Comparison of ENCODE assay signal across 9 cellular contexts in the genomic region with DNA sequence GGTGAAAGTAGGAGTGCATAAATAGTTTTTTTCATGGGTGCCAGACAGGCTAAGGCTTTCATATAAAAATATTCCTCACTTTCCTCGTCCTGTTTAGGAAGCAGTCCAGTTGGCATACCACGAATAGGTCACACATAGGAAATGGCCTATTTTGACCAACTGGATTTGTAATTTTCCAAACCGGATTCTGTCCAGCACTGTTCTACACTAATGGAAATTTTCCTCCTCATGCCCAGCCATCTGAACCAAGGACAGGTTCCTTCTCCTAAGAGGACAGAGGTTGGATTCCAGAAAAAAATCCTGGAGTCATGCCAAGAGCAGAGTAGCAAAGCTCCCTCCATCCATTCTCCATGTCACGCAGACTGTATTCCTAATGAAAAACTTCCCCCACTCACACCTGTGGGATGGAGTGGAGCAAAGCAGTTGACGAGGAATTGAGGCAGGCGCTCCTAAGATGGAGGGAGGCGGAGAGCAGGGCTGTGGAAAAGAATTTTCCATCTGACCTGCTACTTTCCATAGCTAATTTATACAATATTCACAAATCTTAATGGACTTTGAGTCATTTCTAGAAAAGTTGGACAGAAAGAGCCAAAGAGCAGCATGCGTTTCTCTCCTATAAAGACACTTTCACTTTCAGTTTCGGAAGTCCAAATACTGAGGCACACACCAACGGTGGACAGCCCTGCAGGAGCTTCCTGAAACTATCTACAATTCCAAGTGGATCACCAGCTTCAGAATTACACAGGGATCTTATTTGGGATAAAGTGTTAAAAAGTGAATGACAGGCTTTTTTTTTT. TPM values are rescaled to one million over a fixed set of nuclear protein-coding genes. Genes with fewer than 3 reads are reported as not detected.
DNase-seq lines count a peak whose midpoint lies in the region; ATAC-seq, FAIRE-seq and TF ChIP-seq lines count a peak whose summit lies in the region.
"Had no signal": no experiment of that assay in that cellular context is flagged by ENCODE, and none has a peak within 500 bp of the region (broad histone marks: within the 10 kb centered on the region; RNA-seq: fewer than 3 reads in every experiment).

No MANE protein-coding gene starts in this region.

- no TSS peak for BruUV-seq in PC-3 (replicated peaks; lab: Mats Ljungman, UMichigan)
- no TSS peak for BruUV-seq in endothelial cell of umbilical vein (replicated peaks; lab: Mats Ljungman, UMichigan)

- H3K27me3 ChIP-seq in PC-3 (ENCODE audit: low read length) (no peaks in the 10 kb centered on the region), endothelial cell of umbilical vein (ENCODE audit: control insufficient read depth in 2 of 2, insufficient read depth in 2 of 2, low read length in 2 of 2) (no peaks in the 10 kb centered on the region)

- H3K9ac ChIP-seq in PC-3 (ENCODE audit: low read length) (no peak overlapping the region), endothelial cell of umbilical vein (replicated peaks; ENCODE audit: extremely low read depth, insufficient read depth, low read length) (peak overlapping the region; percentile 36)

- H3K36me3 Mint-ChIP-seq in progenitor cell of endocrine pancreas (ENCODE audit: insufficient read depth) = peaks cover 6% of the 10 kb centered on the region

- POLR2A ChIA-PET in PC-3 (lab: Charles Lee; ENCODE audit: unreplicated experiment) (no interaction called here), endothelial cell of umbilical vein (lab: Charles Lee) (no interaction called here)

- no peaks in the 10 kb centered on the region for H3K9me1 ChIP-seq in endothelial cell of umbilical vein (replicated peaks; ENCODE audit: control insufficient read depth, extremely low read depth, insufficient read depth, low read length)

- no peaks in the 10 kb centered on the region for H4K20me1 ChIP-seq in PC-3 (ENCODE audit: low read length)
- H4K20me1 ChIP-seq in endothelial cell of umbilical vein (replicated peaks; ENCODE audit: control insufficient read depth, extremely low read depth, insufficient read depth, low read length) = no peaks in the 10 kb centered on the region

- TF ChIP-seq CTCF in PC-3 (conservative IDR thresholded peaks at IDR 0.05; ENCODE audit: low read depth, low read length) (no peak), endothelial cell of umbilical vein (IDR thresholded peaks at IDR 0.05; ENCODE audit: extremely low read depth in 1 of 2, insufficient read depth in 1 of 2, low read depth in 1 of 2, low read length in 2 of 2) (no peak), progenitor cell of endocrine pancreas (IDR thresholded peaks at IDR 0.05; ENCODE audit: unreplicated experiment) (no peak)

- no peaks in the 10 kb centered on the region for H3F3A ChIP-seq in PC-3 (ENCODE audit: low read length, unreplicated experiment)

- H3K4me1 ChIP-seq in PC-3 (ENCODE audit: insufficient read depth, low read length) (peaks cover 8% of the 10 kb centered on the region; the same call in 1 of the 2 replicates), endothelial cell of umbilical vein (ENCODE audit: control insufficient read depth, extremely low read depth, insufficient read depth, low read length) (peaks cover 12% of the 10 kb centered on the region)

- intact Hi-C loops in PC-3 (cut with micrococcal nuclease) = no loop called here
- intact Hi-C loops in endothelial cell of umbilical vein (cut with micrococcal nuclease) = loop anchor here (1.0 to 2.0 kb wide), 3 partner anchors 82 to 153 kb away; a partner anchor contains a TSS

- H3K9me3 Mint-ChIP-seq in progenitor cell of endocrine pancreas (ENCODE audit: low read depth) = no peaks in the 10 kb centered on the region

- peak overlapping the region; percentile 52 for H3K27ac Mint-ChIP-seq in progenitor cell of endocrine pancreas

- dilution Hi-C loops in endothelial cell of umbilical vein (cut with MboI; ENCODE audit: extremely low pct_ligation_motif_present, low sequenced_read_pairs) = no loop called here

- H3K27ac ChIP-seq in PC-3 (ENCODE audit: low read length) = no peak overlapping the region
- H3K27ac ChIP-seq in endothelial cell of umbilical vein (ENCODE audit: insufficient read depth, low read depth, low read length) = peak overlapping the region; percentile 3

- H2AFZ ChIP-seq in PC-3 (ENCODE audit: low read length) = peak overlapping the region; percentile 43
- peak overlapping the region; percentile 6 for H2AFZ ChIP-seq in endothelial cell of umbilical vein (ENCODE audit: low read depth, low read length)

- H3K9me2 ChIP-seq in PC-3 (replicated peaks; ENCODE audit: low read length) = no peaks in the 10 kb centered on the region

- H3K4me3 Mint-ChIP-seq in progenitor cell of endocrine pancreas (ENCODE audit: low read depth) = no peak overlapping the region

- peak overlapping the region; percentile 45; the same call in 1 of the 2 replicates for H3K4me3 ChIP-seq in PC-3 (ENCODE audit: low read length)
- peak overlapping the region in 2 of 3 experiments; percentile 25 to 53 for H3K4me3 ChIP-seq in endothelial cell of umbilical vein (replicated peaks in 1 of 3; ENCODE audit: insufficient read depth in 1 of 3, low read depth in 1 of 3, low read length in 3 of 3)

- peak; percentile 50 for FAIRE-seq in endothelial cell of umbilical vein (lab: Jason Lieb, UNC)
- no peak for FAIRE-seq in frontal cortex (lab: Jason Lieb, UNC)
- FAIRE-seq: islet of Langerhans had no signal

- peak; percentile 23 for ATAC-seq in PC-3
- ATAC-seq in HG03520 (IDR thresholded peaks at IDR 0.05; ENCODE audit: unreplicated experiment) = no peak
- ATAC-seq in esophagus mucosa = no peak

- no peak for TF ChIP-seq POLR2A in endothelial cell of umbilical vein (IDR thresholded peaks at IDR 0.05; ENCODE audit: low read depth, low read length)

- H3K36me3 ChIP-seq in PC-3 (ENCODE audit: low read depth, low read length) (0 out of 2 replicates have a peak, but pooled peaks cover 3% of the 10 kb centered on the region), endothelial cell of umbilical vein (ENCODE audit: control insufficient read depth in 2 of 2, extremely low read depth in 1 of 2, insufficient read depth in 2 of 2, low read length in 2 of 2) (peaks cover 0 to 4% of the 10 kb centered on the region in 2 experiments)

- DNase-seq in COLO829 (ENCODE audit: low spot score) (peak; percentile 58), PC-3 (no peak), endothelial cell of umbilical vein (ENCODE audit: low read depth, low spot score) (peak; percentile 82), progenitor cell of endocrine pancreas (ENCODE audit: low spot score, unreplicated experiment) (no peak), frontal cortex (ENCODE audit: low spot score in 2 of 2) (no peak)
- no peak for DNase-seq in stimulated activated CD4-positive, alpha-beta T cell treated with anti-CD3 and anti-CD28 coated beads, Interleukin-4, amount 100 ng/mL, for 24 hours

- peaks cover 4% of the 10 kb centered on the region for H3K4me1 Mint-ChIP-seq in progenitor cell of endocrine pancreas (ENCODE audit: low read depth)

- CTCF ChIA-PET in PC-3 (lab: Charles Lee) = interaction anchor here (0.7 kb wide), 1 partner anchor 158 kb away, joined by 14 read pairs; no protein-coding TSS in a partner anchor
- CTCF ChIA-PET in endothelial cell of umbilical vein (lab: Charles Lee) = interaction anchor here (0.8 to 6.0 kb wide), 4 partner anchors 15 to 153 kb away, joined by 3 to 47 read pairs (median 5); no protein-coding TSS in a partner anchor

- H3K4me2 ChIP-seq in PC-3 (ENCODE audit: low read length) (peak overlapping the region; percentile 70), endothelial cell of umbilical vein (ENCODE audit: insufficient read depth, low read length) (peak overlapping the region; percentile 71)

- no peaks in the 10 kb centered on the region for H3K9me3 ChIP-seq in PC-3 (ENCODE audit: low read length)
- H3K9me3 ChIP-seq in endothelial cell of umbilical vein (replicated peaks; ENCODE audit: control insufficient read depth, insufficient read depth, low read length) = no peaks in the 10 kb centered on the region

- no peaks in the 10 kb centered on the region for H3K79me2 ChIP-seq in PC-3 (ENCODE audit: low read length)
- H3K79me2 ChIP-seq in endothelial cell of umbilical vein (ENCODE audit: control insufficient read depth, insufficient read depth, low read length) = no peaks in the 10 kb centered on the region

- no peaks in the 10 kb centered on the region for H3K27me3 Mint-ChIP-seq in progenitor cell of endocrine pancreas

TF ChIP-seq in endothelial cell of umbilical vein, 7 proteins besides CTCF, POLR2A, EP300 and RAD21:
- TF ChIP-seq EZH2 (IDR thresholded peaks at IDR 0.05; ENCODE audit: borderline replicate concordance, low read depth, low read length, severe bottlenecking) (no peak), MYC (IDR thresholded peaks at IDR 0.05; ENCODE audit: low read depth, low read length) (no peak), GATA2 (IDR thresholded peaks at IDR 0.05; ENCODE audit: insufficient read depth, insufficient read length, low read depth, low read length) (no peak), FOS (IDR thresholded peaks at IDR 0.05; ENCODE audit: borderline replicate concordance, insufficient read depth, low read length) (no peak), JUN (IDR thresholded peaks at IDR 0.05; ENCODE audit: borderline replicate concordance, insufficient read depth, insufficient read length, low read depth) (no peak)
- TF ChIP-seq, protein P1, sequence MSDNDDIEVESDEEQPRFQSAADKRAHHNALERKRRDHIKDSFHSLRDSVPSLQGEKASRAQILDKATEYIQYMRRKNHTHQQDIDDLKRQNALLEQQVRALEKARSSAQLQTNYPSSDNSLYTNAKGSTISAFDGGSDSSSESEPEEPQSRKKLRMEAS (IDR thresholded peaks at IDR 0.05; ENCODE audit: insufficient read depth, insufficient read length) = no peak
TF ChIP-seq in endothelial cell of umbilical vein: peak in this region for 0.

RNA-seq across cellular contexts. Expression of a gene that starts 43.3 kb away (rescaled TPM):
- total RNA-seq in PC-3 (2014; rRNA removed) (50.8 and 52.1 TPM in 2 replicates), endothelial cell of umbilical vein (54.3 and 55.3 TPM in 2 replicates), progenitor cell of endocrine pancreas (53.8 and 57.6 TPM in 2 replicates), esophagus mucosa (26.2 TPM), frontal cortex (62.0 TPM)
- 18.4 and 18.9 TPM in 2 replicates for polyA plus RNA-seq in endothelial cell of umbilical vein
- polyA plus RNA-seq in endothelial cell of umbilical vein (2011; cell fraction: cytosol; rRNA removed) = 24.2 and 26.3 TPM in 2 replicates
- 70.6 and 73.3 TPM in 2 replicates for polyA plus RNA-seq in endothelial cell of umbilical vein (2011; cell fraction: nucleus; rRNA removed)
- 35.0 and 44.3 TPM in 2 replicates for polyA plus RNA-seq in endothelial cell of umbilical vein (2012)
- 36.8 and 38.7 TPM in 2 replicates for polyA minus RNA-seq in endothelial cell of umbilical vein
- polyA minus RNA-seq in endothelial cell of umbilical vein (2011; cell fraction: cytosol; rRNA and poly(A)+ RNA removed) = 13.3 TPM
- 39.5 and 48.6 TPM in 2 replicates for polyA minus RNA-seq in endothelial cell of umbilical vein (2011; cell fraction: nucleus; rRNA and poly(A)+ RNA removed)

Comparison
In these comparisons a context has a peak if more than half of its experiments do, and no peak if none do; other contexts are left out.
1. DNase-seq: peak in COLO829 (single experiment) and endothelial cell of umbilical vein (single experiment); none in PC-3 (single experiment), progenitor cell of endocrine pancreas (single experiment), stimulated activated CD4-positive, alpha-beta T cell treated with anti-CD3 and anti-CD28 coated beads, Interleukin-4, amount 100 ng/mL, for 24 hours (single experiment) and frontal cortex (0 of 2).